Comparison of ENCODE assay signal across 8 cellular contexts in genomic region chr12:64618953-64619590, GRCh38. TPM values are rescaled to one million over a fixed set of nuclear protein-coding genes. Genes with fewer than 3 reads are reported as not detected.
A peak's percentile ranks its signal among the peaks of the same experiment; 100 is the strongest.
DNase-seq lines count a peak whose midpoint lies in the region; ATAC-seq, FAIRE-seq and TF ChIP-seq lines count a peak whose summit lies in the region.

No MANE protein-coding gene starts in this region.

- POLR2A ChIA-PET in K562 (lab: Yijun Ruan, JAX) = interaction anchor here (1.5 kb wide), 1 partner anchor 10 kb away, joined by 6 read pairs; no protein-coding TSS in a partner anchor
- POLR2A ChIA-PET in naive thymus-derived CD8-positive, alpha-beta T cell (lab: Charles Lee) = interaction anchor here (0.6 to 14.3 kb wide), 4 partner anchors 8 to 82 kb away, joined by 3 to 368 read pairs (median 6); partner anchors contain the start of gene RASSF3

- BruUV-seq in K562 (replicated peaks; lab: Mats Ljungman, UMichigan) = no TSS peak

- H3K9me1 ChIP-seq in K562 (ENCODE audit: control insufficient read depth, insufficient read depth, low read length) = no peaks in the 10 kb centered on the region

- no peak for TF ChIP-seq POLR2A in K562 (conservative IDR thresholded peaks at IDR 0.05)

- H3K4me1 ChIP-seq in K562 (replicated peaks in 1 of 2; ENCODE audit: control insufficient read depth in 2 of 2, insufficient read depth in 2 of 2, low read length in 2 of 2) = peaks cover 4 to 11% of the 10 kb centered on the region in 2 experiments

- no peaks in the 10 kb centered on the region for H3K27me3 Mint-ChIP-seq in naive thymus-derived CD8-positive, alpha-beta T cell

- peak; percentile 28 for ATAC-seq in GM21528 (IDR thresholded peaks at IDR 0.05; ENCODE audit: low FRiP score, unreplicated experiment)
- peak; percentile 85 for ATAC-seq in K562
- no peak for ATAC-seq in naive thymus-derived CD8-positive, alpha-beta T cell

- H3K79me2 ChIP-seq in K562 (ENCODE audit: control insufficient read depth, insufficient read depth, low read length) = peaks cover 98% of the 10 kb centered on the region

- H3K36me3 ChIP-seq in K562 (ENCODE audit: control insufficient read depth, insufficient read depth, low read length) = peaks cover 34% of the 10 kb centered on the region; the same call in 1 of the 3 replicates

- FAIRE-seq in K562 (lab: Jason Lieb, UNC) = peak; percentile 86

- H3K27ac ChIP-seq in K562 (ENCODE audit: extremely low read depth, low read depth, low read length) = peak overlapping the region; percentile 78; the same call in 2 of the 3 replicates

- no peaks in the 10 kb centered on the region for H4K20me1 ChIP-seq in K562 (replicated peaks; ENCODE audit: control insufficient read depth, insufficient read depth, low read length)

- H3K4me3 ChIP-seq in K562 = no peak overlapping the region

- H2AFZ ChIP-seq in K562 (ENCODE audit: low read depth, low read length) = no peak overlapping the region

- TF ChIP-seq EP300 in K562 (IDR thresholded peaks at IDR 0.05; ENCODE audit: low read length) = peak; percentile 82

- TF ChIP-seq CTCF in GM10266 (IDR thresholded peaks at IDR 0.05; ENCODE audit: control insufficient read depth, insufficient read depth, low read depth, missing control alignments) = no peak
- peak in 1 of 3 experiments; percentile 2; a peak in 1 of 6 replicates for TF ChIP-seq CTCF in K562 (IDR thresholded peaks at IDR 0.05 in 2 of 3, conservative IDR thresholded peaks at IDR 0.05 in 1 of 3; ENCODE audit: insufficient read depth in 2 of 3, low read depth in 1 of 3, low read length in 3 of 3)

- peaks cover 0 to 61% (median 6%) of the 10 kb centered on the region in 3 donors for H3K36me3 Mint-ChIP-seq in naive thymus-derived CD8-positive, alpha-beta T cell

- WGBS in K562 (ENCODE audit: insufficient coverage, low coverage, missing lambda C conversion rate) = 15% methylated on average over 3 of the region's 3 CpGs

- CTCF ChIA-PET in K562 (lab: Yijun Ruan, JAX; ENCODE audit: low intra/inter-chr PET ratio) = no interaction called here

- H3K9ac ChIP-seq in K562 (ENCODE audit: insufficient read depth in 1 of 2, low read depth in 2 of 2, low read length in 2 of 2) = no peak overlapping the region; a peak in 1 of 4 replicates

- H3K4me3 Mint-ChIP-seq in naive thymus-derived CD8-positive, alpha-beta T cell = peak overlapping the region in 9 of 10 donors; percentile 21 to 66 (median 57)

- no peaks in the 10 kb centered on the region for H3K9me3 Mint-ChIP-seq in naive thymus-derived CD8-positive, alpha-beta T cell

- H3K4me2 ChIP-seq in K562 (ENCODE audit: insufficient read depth, low read length) = peak overlapping the region; percentile 37; the same call in 1 of the 2 replicates

- intact Hi-C loops in K562 (cut with micrococcal nuclease) = loop anchor here (10.0 kb wide), 1 partner anchor 1594 kb away; no protein-coding TSS in a partner anchor

- in situ Hi-C loops in K562 (cut with MboI) = no loop called here

- peak overlapping the region; percentile 41 to 89 (median 82) for H3K27ac Mint-ChIP-seq in naive thymus-derived CD8-positive, alpha-beta T cell

- TF ChIP-seq RAD21 in K562 (CRISPR knock-in tag; conservative IDR thresholded peaks at IDR 0.05 in 1 of 2, IDR thresholded peaks at IDR 0.05 in 1 of 2) = peak in 1 of 2 experiments; percentile 21; a peak in 1 of 4 replicates

- H3K9me3 ChIP-seq in K562 (replicated peaks; ENCODE audit: control insufficient read depth, insufficient read depth, low read depth, low read length) = no peaks in the 10 kb centered on the region; the same call in 1 of the 2 replicates

- peaks cover 29 to 90% (median 75%) of the 10 kb centered on the region in 4 donors for H3K4me1 Mint-ChIP-seq in naive thymus-derived CD8-positive, alpha-beta T cell

- peak; percentile 48 for DNase-seq in GM10266 (ENCODE audit: extremely low spot score)
- peak; percentile 26 for DNase-seq in KG1 (lab: John Stamatoyannopoulos, UW)
- DNase-seq in K562 (ENCODE audit: extremely low read depth in 1 of 4, low spot score in 3 of 4) = peak in 2 of 4 experiments; percentile 61 to 76
- no peak for DNase-seq in naive thymus-derived CD8-positive, alpha-beta T cell
- no peak for DNase-seq in NCI-H1105 treated with DMSO at 0.1 percent for 48 hours (lab: John Stamatoyannopoulos, UW)
- DNase-seq in NCI-H146 (lab: John Stamatoyannopoulos, UW) = no peak
- no peak for DNase-seq in SHP77 treated with DMSO at 0.1 percent for 48 hours (lab: John Stamatoyannopoulos, UW)

- no peaks in the 10 kb centered on the region for H3K27me3 ChIP-seq in K562 (ENCODE audit: control insufficient read depth in 2 of 2, insufficient read depth in 2 of 2, low read length in 2 of 2)

TF ChIP-seq in K562, 482 proteins besides CTCF, POLR2A, EP300 and RAD21 (continues in another document):
- peak; percentile 89 for TF ChIP-seq TEAD4 (IDR thresholded peaks at IDR 0.05; ENCODE audit: low read length)
- no peak for TF ChIP-seq TEAD4 (CRISPR knock-in tag; IDR thresholded peaks at IDR 0.05; ENCODE audit: borderline replicate concordance)
- TF ChIP-seq ZKSCAN3 (CRISPR knock-in tag; IDR thresholded peaks at IDR 0.05) = no peak
- TF ChIP-seq DPF2 (IDR thresholded peaks at IDR 0.05) = peak; percentile 91
- TF ChIP-seq HDAC3 (IDR thresholded peaks at IDR 0.05; ENCODE audit: borderline replicate concordance, partially characterized antibody) = peak; percentile 42
- no peak for TF ChIP-seq ZNF77 (CRISPR knock-in tag; IDR thresholded peaks at IDR 0.05)
- TF ChIP-seq ZNF57 (CRISPR knock-in tag; IDR thresholded peaks at IDR 0.05) = no peak
- TF ChIP-seq PRMT5 (CRISPR knock-in tag; IDR thresholded peaks at IDR 0.05) = no peak
- TF ChIP-seq HMG20A (CRISPR knock-in tag; conservative IDR thresholded peaks at IDR 0.05) = no peak
- TF ChIP-seq MYNN (IDR thresholded peaks at IDR 0.05) = no peak
- TF ChIP-seq MYNN (CRISPR knock-in tag; IDR thresholded peaks at IDR 0.05) = no peak
- TF ChIP-seq NBN (IDR thresholded peaks at IDR 0.05; ENCODE audit: low read depth) = no peak
- no peak for TF ChIP-seq HMGXB4 (CRISPR knock-in tag; IDR thresholded peaks at IDR 0.05)
- no peak for TF ChIP-seq MCM7 (IDR thresholded peaks at IDR 0.05)
- TF ChIP-seq CREM (IDR thresholded peaks at IDR 0.05; ENCODE audit: low read depth) = no peak
- TF ChIP-seq KAT7 (CRISPR knock-in tag; IDR thresholded peaks at IDR 0.05; ENCODE audit: borderline replicate concordance) = no peak
- no peak for TF ChIP-seq ZNF79 (CRISPR knock-in tag; IDR thresholded peaks at IDR 0.05; ENCODE audit: low read depth)
- peak; percentile 62 for TF ChIP-seq PML (IDR thresholded peaks at IDR 0.05; ENCODE audit: low read length)
- no peak for TF ChIP-seq TBP (optimal IDR thresholded peaks at IDR 0.05; ENCODE audit: low read depth, low read length)
- no peak for TF ChIP-seq TFE3 (CRISPR knock-in tag; IDR thresholded peaks at IDR 0.05)
- no peak for TF ChIP-seq NCOA4 (IDR thresholded peaks at IDR 0.05; ENCODE audit: partially characterized antibody)

RNA-seq across cellular contexts. Expression of gene RASSF3, which starts 8.8 kb away (rescaled TPM):
- total RNA-seq in K562 (2011; cell fraction: chromatin; rRNA removed; ENCODE audit: low replicate concordance) = 7.4 and 11.3 TPM in 2 replicates
- total RNA-seq in K562 (2011; cell fraction: nucleolus; rRNA removed) = 6.5 and 7.0 TPM in 2 replicates
- total RNA-seq in K562 (2011; cell fraction: nucleoplasm; rRNA removed) = 12.8 and 16.6 TPM in 2 replicates
- 13.4 and 14.0 TPM in 2 replicates for total RNA-seq in K562 (2014; rRNA removed)
- total RNA-seq in K562 (2014; rRNA removed; fragmentation: Illumina TruSeq; extraction: Trizol) = 20.2 and 23.5 TPM in 2 replicates
- 20.9 and 22.4 TPM in 2 replicates for total RNA-seq in K562 (2015; rRNA removed; fragmentation: Illumina TruSeq; extraction: Trizol)
- 35.9 and 39.2 TPM in 2 replicates for total RNA-seq in K562 (2021)
- polyA plus RNA-seq in K562 (2011; rRNA removed) = 19.9 and 28.7 TPM in 2 replicates
- 12.9 and 15.7 TPM in 2 replicates for polyA plus RNA-seq in K562 (2011; cell fraction: cytosol; rRNA removed)
- polyA plus RNA-seq in K562 (2011; cell fraction: nucleus; rRNA removed) = 5.6 and 7.4 TPM in 2 replicates
- polyA plus RNA-seq in K562 (2012) = 13.8 and 16.0 TPM in 2 replicates
- polyA plus RNA-seq in K562 (2014; fragmentation: Illumina TruSeq; extraction: Trizol) = 22.6 and 23.4 TPM in 2 replicates
- polyA plus RNA-seq in K562 (2014; fragmentation: Nextera tagmentation; extraction: Ambion mirVana) = 1 to 10 TPM; 3.7 to 4.3 TPM
- polyA plus RNA-seq in K562 (2014; rRNA removed) = 18.9 and 19.1 TPM in 2 replicates
- 31.7 and 36.8 TPM in 2 replicates for polyA minus RNA-seq in K562 (2011; rRNA and poly(A)+ RNA removed)
- 15.4 and 26.3 TPM in 2 replicates for polyA minus RNA-seq in K562 (2011; cell fraction: cytosol; rRNA and poly(A)+ RNA removed)
- polyA minus RNA-seq in K562 (2011; cell fraction: nucleus; rRNA and poly(A)+ RNA removed) = 2.8 and 6.1 TPM in 2 replicates
- 100 to 1,000 TPM; 172 to 177 TPM for total RNA-seq in naive thymus-derived CD8-positive, alpha-beta T cell
- 1 to 10 TPM; 5.5 to 7.8 (median 5.7) TPM for polyA plus RNA-seq in naive thymus-derived CD8-positive, alpha-beta T cell

Comparison
In these comparisons a context has a peak if more than half of its experiments do, and no peak if none do; other contexts are left out.
1. DNase-seq: peak in GM10266 (single experiment) and KG1 (single experiment); none in naive thymus-derived CD8-positive, alpha-beta T cell (0 of 10), NCI-H1105 treated with DMSO at 0.1 percent for 48 hours (single experiment), NCI-H146 (single experiment) and SHP77 treated with DMSO at 0.1 percent for 48 hours (single experiment).
2. ATAC-seq: peak in GM21528 (single experiment) and K562 (single experiment); none in naive thymus-derived CD8-positive, alpha-beta T cell (0 of 2).
3. RNA of gene RASSF3, which starts 8.8 kb away (total RNA-seq): 172 to 177 TPM in naive thymus-derived CD8-positive, alpha-beta T cell; 6.5 to 39.2 TPM in K562; every median in the first group is over 4 times any median in the second.